1 cellular context compared by ENCODE assay signal in the genomic region with DNA sequence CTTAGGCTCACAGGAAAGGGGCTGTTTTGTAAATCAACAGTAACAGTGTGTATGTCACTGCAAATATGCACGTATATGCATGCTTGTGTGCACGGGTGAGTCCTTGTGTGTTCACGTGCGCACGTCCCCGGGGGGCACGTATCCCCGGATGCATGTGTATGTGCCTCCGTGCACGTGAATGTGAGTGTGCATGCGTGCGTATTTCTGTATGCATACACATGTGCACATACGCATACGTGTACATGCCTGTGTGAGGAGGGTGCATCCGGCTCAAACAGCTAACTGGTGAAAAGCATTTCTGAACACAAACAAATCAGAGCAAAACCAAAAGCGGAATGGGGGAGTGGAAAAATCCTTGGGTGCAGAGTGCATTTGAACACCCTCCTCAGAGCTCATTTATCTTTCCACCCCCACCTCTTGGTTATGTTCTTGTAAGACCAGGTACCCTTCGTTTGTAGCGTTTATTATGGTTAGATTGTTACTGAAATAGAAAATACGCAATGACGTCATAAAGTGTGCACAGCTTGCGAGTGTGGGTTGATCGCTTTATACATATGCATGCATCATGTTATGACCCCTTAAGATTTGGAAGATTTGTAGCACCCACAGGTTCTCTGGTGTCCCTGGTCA.
TF ChIP-seq lines count a peak whose summit lies in the region.

No MANE protein-coding gene starts in this region.

TF ChIP-seq in K562, 482 proteins besides CTCF, POLR2A, EP300 and RAD21 (continued from another document):
- TF ChIP-seq ATF7 (IDR thresholded peaks at IDR 0.05) = peak; percentile 80
